Comparison of ENCODE assay signal across 12 cellular contexts in the genomic region with DNA sequence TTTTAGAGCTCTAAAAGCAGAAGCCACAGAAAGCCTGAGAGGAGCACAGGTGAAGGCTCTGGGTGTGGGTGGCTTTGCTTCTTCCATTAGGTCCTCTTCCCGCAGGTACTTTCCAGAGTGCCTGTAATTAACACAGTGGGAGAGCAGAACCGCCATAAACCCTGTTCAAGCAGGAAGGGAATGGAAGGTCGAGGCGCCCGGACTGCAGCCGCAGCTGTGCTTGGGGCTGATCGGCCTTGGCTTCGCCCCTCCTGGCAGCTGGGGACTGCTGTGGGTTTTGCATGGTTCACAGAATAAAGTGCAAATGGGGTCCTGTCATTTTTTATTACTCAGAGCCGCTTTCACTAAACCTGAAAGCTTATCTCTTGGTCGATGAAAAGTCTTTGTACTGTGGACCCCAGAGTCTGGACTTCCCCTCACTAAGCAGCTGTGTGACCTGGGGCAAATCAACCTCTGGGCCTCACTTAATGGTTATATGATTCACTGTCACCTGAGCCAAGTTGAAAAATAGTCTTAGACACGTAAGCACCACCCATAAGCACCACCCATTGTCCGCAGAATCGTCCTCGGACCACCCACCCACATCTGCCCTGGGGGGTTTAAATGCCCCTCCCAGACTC.
DNase-seq lines count a peak whose midpoint lies in the region; ATAC-seq and TF ChIP-seq lines count a peak whose summit lies in the region.
"Had no signal": no experiment of that assay in that cellular context is flagged by ENCODE, and none has a peak within 500 bp of the region (broad histone marks: within the 10 kb centered on the region; RNA-seq: fewer than 3 reads in every experiment).

No MANE protein-coding gene starts in this region.

- no peaks in the 10 kb centered on the region for H3K27me3 ChIP-seq in mammary epithelial cell (ENCODE audit: insufficient read depth, low read length)

- no peak overlapping the region for H3K4me3 Mint-ChIP-seq in MCF 10A (ENCODE audit: unreplicated experiment)
- H3K4me3 Mint-ChIP-seq in brain: peak overlapping the region in 1 of 5 experiments; percentile 5

- no peak overlapping the region for H2AFZ ChIP-seq in mammary epithelial cell (ENCODE audit: low read depth, low read length)

- H3K4me3 ChIP-seq in mammary epithelial cell (replicated peaks in 1 of 3; ENCODE audit: insufficient read depth in 1 of 3, low read depth in 2 of 3, low read length in 3 of 3): no peak overlapping the region
- H3K4me3 ChIP-seq: lower lobe of right lung had no signal

- TF ChIP-seq CTCF in mammary epithelial cell (conservative IDR thresholded peaks at IDR 0.05 in 1 of 2, IDR thresholded peaks at IDR 0.05 in 1 of 2; ENCODE audit: extremely low read depth in 1 of 2, insufficient read depth in 1 of 2, low read depth in 1 of 2, low read length in 2 of 2): no peak
- no peak for TF ChIP-seq CTCF in MCF 10A (IDR thresholded peaks at IDR 0.05; ENCODE audit: unreplicated experiment)
- TF ChIP-seq CTCF in brain (conservative IDR thresholded peaks at IDR 0.05): no peak

- no peak overlapping the region for H3K9ac ChIP-seq in mammary epithelial cell (ENCODE audit: insufficient read depth, low read length)

- H4K20me1 ChIP-seq in mammary epithelial cell (ENCODE audit: insufficient read depth, low read length): no peaks in the 10 kb centered on the region

- no peaks in the 10 kb centered on the region for H3K27me3 Mint-ChIP-seq in MCF 10A (ENCODE audit: insufficient read depth, unreplicated experiment)
- peaks cover 13% of the 10 kb centered on the region for H3K27me3 Mint-ChIP-seq in brain

- dilution Hi-C loops in mammary epithelial cell (cut with HindIII; ENCODE audit: low sequenced_read_pairs): no loop called here

- POLR2A ChIA-PET in MCF 10A (lab: Yijun Ruan, JAX): no interaction called here

- no peak overlapping the region for H3K4me2 ChIP-seq in mammary epithelial cell (ENCODE audit: insufficient read depth, low read depth, low read length)

- CTCF ChIA-PET in mammary epithelial cell (lab: Charles Lee; ENCODE audit: low non-redundant PET) (interaction anchor here (0.7 kb wide), 1 partner anchor 234 kb away, joined by 3 read pairs; no protein-coding TSS in a partner anchor), MCF 10A (lab: Yijun Ruan, JAX) (interaction anchor here (0.6 kb wide), 1 partner anchor 834 kb away, joined by 3 read pairs; no protein-coding TSS in a partner anchor)

- ATAC-seq in HG03432 (IDR thresholded peaks at IDR 0.05; ENCODE audit: unreplicated experiment): peak; percentile 92
- ATAC-seq in HG03378 (IDR thresholded peaks at IDR 0.05; ENCODE audit: unreplicated experiment): no peak
- ATAC-seq: lower lobe of right lung had no signal

- WGBS in mammary epithelial cell (ENCODE audit: low coverage, missing lambda C conversion rate): 58% methylated on average over 7 of the region's 14 CpGs

- peaks cover 3% of the 10 kb centered on the region for H3K9me3 ChIP-seq in mammary epithelial cell (replicated peaks; ENCODE audit: insufficient read depth, low read length)
- H3K9me3 ChIP-seq: lower lobe of right lung had no signal

- DNase-seq in mammary epithelial cell (peak; percentile 40), MCF 10A (ENCODE audit: unreplicated experiment) (no peak), kidney glomerular epithelial cell (lab: John Stamatoyannopoulos, UW) (no peak), caudate nucleus (lab: John Stamatoyannopoulos, UW) (no peak), SKM-1 (lab: John Stamatoyannopoulos, UW; ENCODE audit: unreplicated experiment) (no peak)
- DNase-seq: activated CD4-positive, CD25-positive, alpha-beta regulatory T cell treated with anti-CD3 and anti-CD28 coated beads, Interleukin-2, amount 50 U/mL, for 72 hours; activated gamma-delta T cell; lower lobe of right lung; SHP77 treated with DMSO at 0.1 percent for 48 hours had no signal

- H3K4me1 Mint-ChIP-seq in MCF 10A (ENCODE audit: insufficient read depth, unreplicated experiment): no peaks in the 10 kb centered on the region
- H3K4me1 Mint-ChIP-seq in brain: peaks cover 36% of the 10 kb centered on the region

- intact Hi-C loops in mammary epithelial cell (cut with micrococcal nuclease): no loop called here
- intact Hi-C loops in MCF 10A (cut with micrococcal nuclease): no loop called here

- H3K4me1 ChIP-seq in mammary epithelial cell (ENCODE audit: insufficient read depth, low read length): no peaks in the 10 kb centered on the region
- H3K4me1 ChIP-seq: lower lobe of right lung had no signal

- in situ Hi-C loops in mammary epithelial cell (cut with MboI; ENCODE audit: low sequenced_read_pairs in 2 of 2): no loop called here

- no TSS peak for BruUV-seq in mammary epithelial cell (replicated peaks; lab: Mats Ljungman, UMichigan)
- no TSS peak for BruUV-seq in MCF 10A (replicated peaks; lab: Mats Ljungman, UMichigan)

- no peaks in the 10 kb centered on the region for H3K79me2 ChIP-seq in mammary epithelial cell (ENCODE audit: insufficient read depth, low read length)

- H3K27ac ChIP-seq in mammary epithelial cell (ENCODE audit: insufficient read depth, low read depth, low read length) (no peak overlapping the region), caudate nucleus (ENCODE audit: low read depth, low read length) (no peak overlapping the region)
- H3K27ac ChIP-seq: lower lobe of right lung had no signal

- H3K27ac Mint-ChIP-seq in MCF 10A (ENCODE audit: low read depth, unreplicated experiment): no peak overlapping the region
- H3K27ac Mint-ChIP-seq in brain: peak overlapping the region in 3 of 5 experiments; percentile 45 to 70 (median 58)

- H3K9me3 Mint-ChIP-seq in MCF 10A (ENCODE audit: unreplicated experiment) (no peaks in the 10 kb centered on the region), brain (peaks cover 4 to 13% (median 10%) of the 10 kb centered on the region in 5 experiments)

- H3K36me3 ChIP-seq in mammary epithelial cell (ENCODE audit: insufficient read depth, low read length): no peaks in the 10 kb centered on the region
- H3K36me3 ChIP-seq: lower lobe of right lung had no signal

- H3K36me3 Mint-ChIP-seq in MCF 10A (ENCODE audit: insufficient read depth, unreplicated experiment) (no peaks in the 10 kb centered on the region), brain (no peaks in the 10 kb centered on the region)
